Comparison of ENCODE assay signal across 1 cellular context in the genomic region with DNA sequence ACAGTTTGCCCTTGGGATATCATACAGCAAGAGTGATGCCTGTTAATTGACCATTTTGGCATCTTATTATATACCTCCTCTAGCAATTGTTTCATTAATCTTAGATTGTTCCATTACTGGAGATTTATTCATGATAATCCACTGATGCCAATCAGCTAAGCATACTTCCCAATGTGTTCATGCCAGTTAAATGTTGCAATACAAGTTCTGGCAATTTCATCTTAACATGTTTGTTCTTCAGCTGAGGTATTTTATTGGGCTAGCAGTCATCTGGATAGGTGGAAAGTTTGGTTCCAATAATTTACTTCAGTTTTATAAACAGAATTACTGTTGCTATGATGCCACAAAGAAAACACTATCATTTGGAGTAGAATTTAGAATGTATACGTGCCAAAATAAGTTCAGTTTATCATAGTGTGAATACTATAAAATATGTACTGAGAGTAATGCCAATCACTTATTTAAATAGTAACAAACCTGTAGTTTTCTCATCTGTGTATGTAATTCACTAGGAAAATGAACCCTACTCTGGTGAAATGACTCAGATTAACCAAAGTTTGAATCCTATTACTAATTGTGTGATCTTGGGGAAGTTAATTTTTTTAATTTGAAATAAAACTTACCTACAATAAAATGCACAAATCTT.
TF ChIP-seq lines count a peak whose summit lies in the region.

No MANE protein-coding gene starts in this region.

TF ChIP-seq in HepG2, 621 proteins besides CTCF, POLR2A, EP300 and RAD21 (continued from another document):
- TF ChIP-seq, protein P1, sequence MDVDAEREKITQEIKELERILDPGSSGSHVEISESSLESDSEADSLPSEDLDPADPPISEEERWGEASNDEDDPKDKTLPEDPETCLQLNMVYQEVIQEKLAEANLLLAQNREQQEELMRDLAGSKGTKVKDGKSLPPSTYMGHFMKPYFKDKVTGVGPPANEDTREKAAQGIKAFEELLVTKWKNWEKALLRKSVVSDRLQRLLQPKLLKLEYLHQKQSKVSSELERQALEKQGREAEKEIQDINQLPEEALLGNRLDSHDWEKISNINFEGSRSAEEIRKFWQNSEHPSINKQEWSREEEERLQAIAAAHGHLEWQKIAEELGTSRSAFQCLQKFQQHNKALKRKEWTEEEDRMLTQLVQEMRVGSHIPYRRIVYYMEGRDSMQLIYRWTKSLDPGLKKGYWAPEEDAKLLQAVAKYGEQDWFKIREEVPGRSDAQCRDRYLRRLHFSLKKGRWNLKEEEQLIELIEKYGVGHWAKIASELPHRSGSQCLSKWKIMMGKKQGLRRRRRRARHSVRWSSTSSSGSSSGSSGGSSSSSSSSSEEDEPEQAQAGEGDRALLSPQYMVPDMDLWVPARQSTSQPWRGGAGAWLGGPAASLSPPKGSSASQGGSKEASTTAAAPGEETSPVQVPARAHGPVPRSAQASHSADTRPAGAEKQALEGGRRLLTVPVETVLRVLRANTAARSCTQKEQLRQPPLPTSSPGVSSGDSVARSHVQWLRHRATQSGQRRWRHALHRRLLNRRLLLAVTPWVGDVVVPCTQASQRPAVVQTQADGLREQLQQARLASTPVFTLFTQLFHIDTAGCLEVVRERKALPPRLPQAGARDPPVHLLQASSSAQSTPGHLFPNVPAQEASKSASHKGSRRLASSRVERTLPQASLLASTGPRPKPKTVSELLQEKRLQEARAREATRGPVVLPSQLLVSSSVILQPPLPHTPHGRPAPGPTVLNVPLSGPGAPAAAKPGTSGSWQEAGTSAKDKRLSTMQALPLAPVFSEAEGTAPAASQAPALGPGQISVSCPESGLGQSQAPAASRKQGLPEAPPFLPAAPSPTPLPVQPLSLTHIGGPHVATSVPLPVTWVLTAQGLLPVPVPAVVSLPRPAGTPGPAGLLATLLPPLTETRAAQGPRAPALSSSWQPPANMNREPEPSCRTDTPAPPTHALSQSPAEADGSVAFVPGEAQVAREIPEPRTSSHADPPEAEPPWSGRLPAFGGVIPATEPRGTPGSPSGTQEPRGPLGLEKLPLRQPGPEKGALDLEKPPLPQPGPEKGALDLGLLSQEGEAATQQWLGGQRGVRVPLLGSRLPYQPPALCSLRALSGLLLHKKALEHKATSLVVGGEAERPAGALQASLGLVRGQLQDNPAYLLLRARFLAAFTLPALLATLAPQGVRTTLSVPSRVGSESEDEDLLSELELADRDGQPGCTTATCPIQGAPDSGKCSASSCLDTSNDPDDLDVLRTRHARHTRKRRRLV (CRISPR knock-in tag; IDR thresholded peaks at IDR 0.05) = no peak
